ENCODE assay signal across 8 cellular contexts in genomic region chr1:55428944-55429931, GRCh38.
A peak's percentile ranks its signal among the peaks of the same experiment; 100 is the strongest.
DNase-seq lines count a peak whose midpoint lies in the region; ATAC-seq and TF ChIP-seq lines count a peak whose summit lies in the region.

No MANE protein-coding gene starts in this region.

- TF ChIP-seq CTCF in adrenal gland (IDR thresholded peaks at IDR 0.05) (no peak), right atrium auricular region (IDR thresholded peaks at IDR 0.05) (no peak)

- no peak overlapping the region for H3K4me3 ChIP-seq in adrenal gland
- no peak overlapping the region for H3K4me3 ChIP-seq in right atrium auricular region

- WGBS in adrenal gland, 4 donors, result 33 to 54% (median 38%) methylated on average over 9 of the region's 9 CpGs

- H3K27ac ChIP-seq in adrenal gland (peak overlapping the region in 3 of 5 donors; percentile 14 to 86 (median 50)), right atrium auricular region (peak overlapping the region; percentile 29 to 53)

- intact Hi-C loops in adrenal gland (cut with DNase I), result no loop called here

- no peaks in the 10 kb centered on the region for H3K27me3 ChIP-seq in adrenal gland
- H3K27me3 ChIP-seq in right atrium auricular region, result no peaks in the 10 kb centered on the region

- DNase-seq in H4 (ENCODE audit: low spot score), result peak; percentile 97
- DNase-seq in adrenal gland, result peak; percentile 27 to 86 (median 75)
- DNase-seq in right atrium auricular region (ENCODE audit: low spot score), result peak; percentile 87
- DNase-seq in smooth muscle cell of the brain vasculature (ENCODE audit: low read depth, low spot score), result peak; percentile 92
- DNase-seq in GF-D8 (lab: John Stamatoyannopoulos, UW), result no peak
- no peak for DNase-seq in NCI-H1092 treated with DMSO at 0.1 percent for 48 hours (lab: John Stamatoyannopoulos, UW)

- no peak for TF ChIP-seq POLR2A in adrenal gland (IDR thresholded peaks at IDR 0.05)

- no peaks in the 10 kb centered on the region for H3K36me3 ChIP-seq in adrenal gland (replicated peaks in 1 of 2)
- H3K36me3 ChIP-seq in right atrium auricular region, result no peaks in the 10 kb centered on the region

- no peaks in the 10 kb centered on the region for H3K9me3 ChIP-seq in adrenal gland (replicated peaks in 1 of 3)
- H3K9me3 ChIP-seq in right atrium auricular region, result no peaks in the 10 kb centered on the region

- ATAC-seq in GM18867 (IDR thresholded peaks at IDR 0.05; ENCODE audit: unreplicated experiment), result no peak
- no peak for ATAC-seq in GM19023 (IDR thresholded peaks at IDR 0.05; ENCODE audit: unreplicated experiment)

- H3K4me1 ChIP-seq in adrenal gland (replicated peaks in 1 of 2) (peaks cover 0 to 7% of the 10 kb centered on the region in 2 donors), right atrium auricular region (no peaks in the 10 kb centered on the region)

Comparison
In these comparisons a context has a peak if more than half of its experiments do, and no peak if none do; other contexts are left out.
1. DNase-seq: peak in H4 (single experiment), adrenal gland (7 of 7), right atrium auricular region (single experiment) and smooth muscle cell of the brain vasculature (single experiment); none in GF-D8 (single experiment) and NCI-H1092 treated with DMSO at 0.1 percent for 48 hours (single experiment).